ENCODE assay signal across 8 cellular contexts in the genomic region with DNA sequence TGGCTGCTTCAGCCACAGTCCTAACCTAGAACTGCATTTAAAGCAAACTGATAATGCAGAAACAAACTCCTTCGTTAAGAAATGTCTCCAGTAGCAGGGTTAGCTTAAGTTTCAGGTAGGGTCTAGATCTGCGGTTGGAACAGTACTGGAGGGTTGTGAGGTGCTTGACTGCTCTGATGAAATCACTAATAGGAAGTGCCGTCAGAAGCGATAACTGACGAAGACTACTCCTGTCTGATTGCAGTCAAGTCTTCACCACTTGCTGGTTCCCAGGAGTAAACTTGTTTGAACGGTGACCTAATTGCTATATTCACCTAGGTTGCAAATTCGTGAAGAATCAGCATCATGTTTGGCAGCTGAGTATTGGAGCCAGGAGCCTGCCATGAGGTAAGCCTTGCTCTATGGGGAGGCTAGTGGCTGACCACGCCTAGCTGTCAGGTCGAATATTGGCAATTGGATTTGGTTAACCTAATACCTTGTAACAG. TPM values are rescaled to one million over a fixed set of nuclear protein-coding genes. Genes with fewer than 3 reads are reported as not detected.
DNase-seq lines count a peak whose midpoint lies in the region; ATAC-seq and TF ChIP-seq lines count a peak whose summit lies in the region.

No MANE protein-coding gene starts in this region.

- no peak for ATAC-seq in GM21526 (IDR thresholded peaks at IDR 0.05; ENCODE audit: low FRiP score, unreplicated experiment)

- DNase-seq in AG09309 (ENCODE audit: low read depth) (no peak), immature natural killer cell (peak; percentile 51 to 58 (median 55)), C1 segment of cervical spinal cord (lab: John Stamatoyannopoulos, UW) (no peak), ACHN (no peak)
- no peak for DNase-seq in activated T-helper 1 cell treated with anti-CD3 and anti-CD28 coated beads, Interleukin-12 subunit alpha, Interleukin-12 subunit beta, Interleukin-2, Interleukin-4 antibody, amounts not matched to agents 30 ng/mL and 10 ng/mL and 1 ng/mL, durations not matched to agents 14 hours and 24 hours and 36 hours (ENCODE audit: low spot score)

- peaks cover 53% of the 10 kb centered on the region for H3K36me3 ChIP-seq in HUES64 (ENCODE audit: insufficient read depth, low read length)
- H3K36me3 ChIP-seq in subcutaneous abdominal adipose tissue (ENCODE audit: control insufficient read depth in 5 of 5, insufficient read depth in 5 of 5, low read length in 5 of 5) = peaks cover 0 to 41% (median 34%) of the 10 kb centered on the region in 5 donors

- H3K4me3 ChIP-seq in AG09309 (ENCODE audit: control insufficient read depth, low read depth, low read length) (peak overlapping the region; percentile 88), HUES64 (ENCODE audit: low read length) (peak overlapping the region; percentile 93), subcutaneous abdominal adipose tissue (ENCODE audit: low read depth in 1 of 5, low read length in 5 of 5) (peak overlapping the region; percentile 87 to 96 (median 90))

- H3K27ac ChIP-seq in HUES64 (ENCODE audit: low read depth, low read length) (peak overlapping the region; percentile 90), subcutaneous abdominal adipose tissue (ENCODE audit: low read depth, low read length) (peak overlapping the region; percentile 92)

- in situ Hi-C loops in ACHN (cut with HindIII; ENCODE audit: low pct_ligation_motif_present, low pct_unique_long_range_greater_than_20kb, low sequenced_read_pairs) = no loop called here

- H3K4me1 ChIP-seq in HUES64 (ENCODE audit: insufficient read depth, low read length) = peaks cover 20% of the 10 kb centered on the region
- H3K4me1 ChIP-seq in subcutaneous abdominal adipose tissue (ENCODE audit: control insufficient read depth in 5 of 5, insufficient read depth in 5 of 5, low read length in 5 of 5) = peaks cover 13 to 64% (median 57%) of the 10 kb centered on the region in 5 donors

- peaks cover 48% of the 10 kb centered on the region for H3K36me3 Mint-ChIP-seq in activated T-helper 1 cell treated with anti-CD3 and anti-CD28 coated beads, Interleukin-12 subunit alpha, Interleukin-12 subunit beta, Interleukin-2, Interleukin-4 antibody, amounts not matched to agents 30 ng/mL and 10 ng/mL and 1 ng/mL, durations not matched to agents 14 hours and 24 hours and 36 hours (ENCODE audit: low read depth)
- H3K36me3 Mint-ChIP-seq in immature natural killer cell = peaks cover 3 to 10% (median 8%) of the 10 kb centered on the region in 3 donors

- WGBS in HUES64 = 12% methylated on average over 9 of the region's 9 CpGs

- peaks cover 61% of the 10 kb centered on the region for H3K4me1 Mint-ChIP-seq in activated T-helper 1 cell treated with anti-CD3 and anti-CD28 coated beads, Interleukin-12 subunit alpha, Interleukin-12 subunit beta, Interleukin-2, Interleukin-4 antibody, amounts not matched to agents 30 ng/mL and 10 ng/mL and 1 ng/mL, durations not matched to agents 14 hours and 24 hours and 36 hours (ENCODE audit: low read depth)
- H3K4me1 Mint-ChIP-seq in immature natural killer cell = peaks cover 53 to 69% of the 10 kb centered on the region in 2 donors

- TF ChIP-seq CTCF in AG09309 (IDR thresholded peaks at IDR 0.05; ENCODE audit: control insufficient read depth, insufficient read depth, low read depth, low read length, missing control alignments) = no peak

- H3K9me3 ChIP-seq in HUES64 (ENCODE audit: insufficient read depth, low read depth, low read length) = no peaks in the 10 kb centered on the region
- no peaks in the 10 kb centered on the region for H3K9me3 ChIP-seq in subcutaneous abdominal adipose tissue (ENCODE audit: control insufficient read depth in 5 of 5, low read length in 5 of 5)

- peak overlapping the region; percentile 98 for H3K27ac Mint-ChIP-seq in activated T-helper 1 cell treated with anti-CD3 and anti-CD28 coated beads, Interleukin-12 subunit alpha, Interleukin-12 subunit beta, Interleukin-2, Interleukin-4 antibody, amounts not matched to agents 30 ng/mL and 10 ng/mL and 1 ng/mL, durations not matched to agents 14 hours and 24 hours and 36 hours
- peak overlapping the region; percentile 94 to 100 (median 98) for H3K27ac Mint-ChIP-seq in immature natural killer cell

- H3K4me3 Mint-ChIP-seq in activated T-helper 1 cell treated with anti-CD3 and anti-CD28 coated beads, Interleukin-12 subunit alpha, Interleukin-12 subunit beta, Interleukin-2, Interleukin-4 antibody, amounts not matched to agents 30 ng/mL and 10 ng/mL and 1 ng/mL, durations not matched to agents 14 hours and 24 hours and 36 hours = peak overlapping the region; percentile 99
- peak overlapping the region; percentile 98 to 100 (median 99) for H3K4me3 Mint-ChIP-seq in immature natural killer cell

- intact Hi-C loops in activated T-helper 1 cell treated with anti-CD3 and anti-CD28 coated beads, Interleukin-12 subunit alpha, Interleukin-12 subunit beta, Interleukin-2, Interleukin-4 antibody, amounts not matched to agents 30 ng/mL and 10 ng/mL and 1 ng/mL, durations not matched to agents 14 hours and 24 hours and 36 hours (cut with micrococcal nuclease) = loop anchor here (2.0 to 10.0 kb wide), 3 partner anchors 87 to 411 kb away; partner anchors contain the start of genes CENPV, NCOR1 and PIGL

- H3K27me3 ChIP-seq in HUES64 (ENCODE audit: insufficient read depth, low read length) = no peaks in the 10 kb centered on the region
- H3K27me3 ChIP-seq in subcutaneous abdominal adipose tissue (ENCODE audit: control insufficient read depth in 5 of 5, insufficient read depth in 4 of 5, low read length in 5 of 5) = peaks cover 0 to 4% (median 0%) of the 10 kb centered on the region in 5 donors

- peak overlapping the region; percentile 98 for H3K9ac ChIP-seq in HUES64 (ENCODE audit: low read depth, low read length)
- H3K9ac ChIP-seq in subcutaneous abdominal adipose tissue (ENCODE audit: low read length in 5 of 5) = peak overlapping the region; percentile 40 to 96 (median 86)

- H3K27me3 Mint-ChIP-seq in activated T-helper 1 cell treated with anti-CD3 and anti-CD28 coated beads, Interleukin-12 subunit alpha, Interleukin-12 subunit beta, Interleukin-2, Interleukin-4 antibody, amounts not matched to agents 30 ng/mL and 10 ng/mL and 1 ng/mL, durations not matched to agents 14 hours and 24 hours and 36 hours (ENCODE audit: insufficient read depth) = no peaks in the 10 kb centered on the region
- H3K27me3 Mint-ChIP-seq in immature natural killer cell (ENCODE audit: low read depth in 3 of 3) = peaks cover 6 to 14% (median 7%) of the 10 kb centered on the region in 3 donors

- H3K9me3 Mint-ChIP-seq in activated T-helper 1 cell treated with anti-CD3 and anti-CD28 coated beads, Interleukin-12 subunit alpha, Interleukin-12 subunit beta, Interleukin-2, Interleukin-4 antibody, amounts not matched to agents 30 ng/mL and 10 ng/mL and 1 ng/mL, durations not matched to agents 14 hours and 24 hours and 36 hours = no peaks in the 10 kb centered on the region
- no peaks in the 10 kb centered on the region for H3K9me3 Mint-ChIP-seq in immature natural killer cell

RNA-seq across cellular contexts. Expression of gene TRPV2, which starts 24.5 kb away (rescaled TPM):
- polyA plus RNA-seq in HUES64 (2013, experiment 1 of 2) = 1.2 TPM
- polyA plus RNA-seq in HUES64 (2013, experiment 2 of 2) = 2.0 TPM
- total RNA-seq in activated T-helper 1 cell treated with anti-CD3 and anti-CD28 coated beads, Interleukin-12 subunit alpha, Interleukin-12 subunit beta, Interleukin-2, Interleukin-4 antibody, amounts not matched to agents 30 ng/mL and 10 ng/mL and 1 ng/mL, durations not matched to agents 14 hours and 24 hours and 36 hours = 38.2 and 42.2 TPM in 2 replicates
- 100 to 1,000 TPM; 151 to 206 (median 202) TPM for polyA plus RNA-seq in immature natural killer cell

RNA-seq across cellular contexts. Expression of gene LRRC75A, which starts 52.1 kb away (rescaled TPM):
- 3.3 TPM for polyA plus RNA-seq in HUES64 (2013, experiment 1 of 2)
- polyA plus RNA-seq in HUES64 (2013, experiment 2 of 2) = 5.5 TPM
- 1.6 TPM in 2 replicates for total RNA-seq in activated T-helper 1 cell treated with anti-CD3 and anti-CD28 coated beads, Interleukin-12 subunit alpha, Interleukin-12 subunit beta, Interleukin-2, Interleukin-4 antibody, amounts not matched to agents 30 ng/mL and 10 ng/mL and 1 ng/mL, durations not matched to agents 14 hours and 24 hours and 36 hours
- polyA plus RNA-seq in immature natural killer cell = 1 to 10 TPM in 2 of 3 donors, under 1 TPM in 1; 0.93 to 2.1 (median 1.3) TPM

RNA-seq across cellular contexts. Expression of gene UBB, which starts 59.0 kb away (rescaled TPM):
- polyA plus RNA-seq in HUES64 (2013, experiment 1 of 2) = 1,510 TPM
- 1,602 TPM for polyA plus RNA-seq in HUES64 (2013, experiment 2 of 2)
- 1,933 and 1,974 TPM in 2 replicates for total RNA-seq in activated T-helper 1 cell treated with anti-CD3 and anti-CD28 coated beads, Interleukin-12 subunit alpha, Interleukin-12 subunit beta, Interleukin-2, Interleukin-4 antibody, amounts not matched to agents 30 ng/mL and 10 ng/mL and 1 ng/mL, durations not matched to agents 14 hours and 24 hours and 36 hours
- polyA plus RNA-seq in immature natural killer cell = 1,000 to 10,000 TPM; 3,354 to 4,873 (median 3,832) TPM

Comparison
In these comparisons a context has a peak if more than half of its experiments do, and no peak if none do; other contexts are left out.
1. DNase-seq: peak in immature natural killer cell (3 of 3); none in AG09309 (single experiment), activated T-helper 1 cell treated with anti-CD3 and anti-CD28 coated beads, Interleukin-12 subunit alpha, Interleukin-12 subunit beta, Interleukin-2, Interleukin-4 antibody, amounts not matched to agents 30 ng/mL and 10 ng/mL and 1 ng/mL, durations not matched to agents 14 hours and 24 hours and 36 hours (single experiment), C1 segment of cervical spinal cord (0 of 14) and ACHN (single experiment).
2. Peak in every context shown above with its lines, with median percentiles within 50 percentile points of each other: H3K4me3 ChIP-seq.